Comparison of ENCODE assay signal across 9 cellular contexts in the genomic region with DNA sequence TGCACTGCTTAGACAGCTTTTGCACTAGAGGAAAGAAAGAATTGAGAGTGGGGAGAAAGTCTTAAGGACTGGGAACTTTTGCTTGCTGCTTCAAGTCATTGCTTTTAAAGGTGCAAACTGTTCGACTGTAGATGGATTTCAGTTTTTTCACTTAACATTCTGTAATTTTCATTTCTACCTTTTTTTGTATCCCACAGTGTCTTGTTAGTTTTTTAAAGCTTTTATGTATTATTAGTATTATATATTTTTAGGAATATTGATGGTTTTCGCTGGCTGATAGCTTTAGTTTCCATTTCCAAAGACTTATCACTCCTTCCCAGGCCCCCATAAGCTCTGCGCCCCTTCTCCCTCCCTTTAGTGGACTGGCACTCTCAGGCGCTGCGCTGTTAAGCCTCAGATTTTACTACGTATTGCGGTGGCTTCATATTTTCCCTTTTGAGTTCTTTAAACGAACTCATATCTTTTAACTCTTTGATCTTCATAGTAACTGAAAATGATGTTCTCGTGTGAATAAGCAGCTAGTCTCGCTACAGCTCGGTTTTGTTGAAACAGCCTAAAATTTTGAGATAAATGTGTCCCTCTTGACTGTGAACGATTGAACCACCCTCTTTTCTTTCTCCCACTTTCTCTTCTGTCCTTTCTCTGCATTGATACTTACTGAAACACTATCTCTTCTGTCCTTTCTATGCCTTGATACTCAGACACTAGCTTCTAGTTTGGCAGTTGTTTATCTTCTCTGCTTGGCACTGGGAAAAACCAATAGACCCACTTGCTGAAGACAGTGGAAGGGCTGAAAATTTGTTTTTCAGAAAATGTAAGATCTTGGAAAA. TPM values are rescaled to one million over a fixed set of nuclear protein-coding genes. Genes with fewer than 3 reads are reported as not detected.
DNase-seq lines count a peak whose midpoint lies in the region; ATAC-seq and TF ChIP-seq lines count a peak whose summit lies in the region.
"Had no signal": no experiment of that assay in that cellular context is flagged by ENCODE, and none has a peak within 500 bp of the region (broad histone marks: within the 10 kb centered on the region; RNA-seq: fewer than 3 reads in every experiment).

No MANE protein-coding gene starts in this region.

- no peaks in the 10 kb centered on the region for H3K27me3 ChIP-seq in H7 (ENCODE audit: control insufficient read depth, insufficient read depth, low read length)
- peaks cover 0 to 41% (median 11%) of the 10 kb centered on the region in 7 donors for H3K27me3 ChIP-seq in spleen (replicated peaks in 1 of 7)

- H3K9me3 ChIP-seq in spleen = no peaks in the 10 kb centered on the region

- H3K36me3 ChIP-seq in H7 (replicated peaks; ENCODE audit: control insufficient read depth, insufficient read depth, low read length) = no peaks in the 10 kb centered on the region
- no peaks in the 10 kb centered on the region for H3K36me3 ChIP-seq in spleen

- peaks cover 3 to 38% (median 23%) of the 10 kb centered on the region in 6 donors for H3K4me1 ChIP-seq in spleen

- no peak for ATAC-seq in GM19035 (IDR thresholded peaks at IDR 0.05; ENCODE audit: unreplicated experiment)
- ATAC-seq in HG02970 (IDR thresholded peaks at IDR 0.05; ENCODE audit: low FRiP score, unreplicated experiment) = no peak
- ATAC-seq in HG02588 (IDR thresholded peaks at IDR 0.05; ENCODE audit: unreplicated experiment) = no peak

- TF ChIP-seq POLR2A in spleen (IDR thresholded peaks at IDR 0.05) = no peak

- DNase-seq in H7 (no peak), spleen (no peak), NCI-H526 (lab: John Stamatoyannopoulos, UW) (no peak)

- H3K4me3 ChIP-seq in H7 (ENCODE audit: insufficient read depth, low read depth, low read length) = peak overlapping the region; percentile 32
- peak overlapping the region; percentile 31 for H3K4me3 ChIP-seq in iPS-11a (ENCODE audit: low read depth, low read length)
- peak overlapping the region in 7 of 8 donors; percentile 48 to 83 (median 58) for H3K4me3 ChIP-seq in spleen

- no peak for TF ChIP-seq CTCF in spleen (IDR thresholded peaks at IDR 0.05 in 8 of 11, conservative IDR thresholded peaks at IDR 0.05 in 3 of 11)

- intact Hi-C loops in spleen (cut with DNase I; ENCODE audit: low total_unique reads) = no loop called here

- peak overlapping the region; percentile 36 for H3K27ac ChIP-seq in adipose tissue (ENCODE audit: low read depth, low read length)
- H3K27ac ChIP-seq in spleen = peak overlapping the region; percentile 48 to 88 (median 84)

- WGBS in adipose tissue, 3 donors = 57 to 67% (median 59%) methylated on average over 12 of the region's 12 CpGs
- 62 to 75% (median 71%) methylated on average over 12 of the region's 12 CpGs for WGBS in spleen, 5 donors

RNA-seq across cellular contexts. Expression of a gene that starts 2.5 kb away (rescaled TPM):
- total RNA-seq in H7 (2014; rRNA removed; shearing (Covaris generic)) = 45.3 and 45.6 TPM in 2 replicates
- polyA plus RNA-seq in adipose tissue (1 to 10 TPM; 1.4 to 2.5 (median 1.7) TPM), spleen (1 to 10 TPM; 1.5 to 2.4 (median 1.9) TPM)
- 10 to 100 TPM in 4 of 7 donors, 1 to 10 TPM in 3; 5.8 to 20.0 (median 14.0) TPM for total RNA-seq in spleen
- total RNA-seq: T-helper 1 cell treated with Interleukin-12 subunit alpha and Interleukin-12 subunit beta and Interleukin-4 antibody, amounts not matched to agents 30 ng/mL and 1 ng/mL, for 36 hours had no signal
